ENCODE assay signal across 8 cellular contexts in genomic region chr14:94173885-94174621, GRCh38. TPM values are rescaled to one million over a fixed set of nuclear protein-coding genes. Genes with fewer than 3 reads are reported as not detected.
A peak's percentile ranks its signal among the peaks of the same experiment; 100 is the strongest.
DNase-seq lines count a peak whose midpoint lies in the region; ATAC-seq, FAIRE-seq and TF ChIP-seq lines count a peak whose summit lies in the region.

TSS of gene PPP4R4 (plus strand) at chr14:94174322. CDS start at chr14:94174466, 144 bp downstream.

- H3K9me3 ChIP-seq in kidney (ENCODE audit: control insufficient read depth in 1 of 2, low read length in 2 of 2) = no peaks in the 10 kb centered on the region

- no peak within 1 kb of the TSS for H3K27ac ChIP-seq in kidney (ENCODE audit: low read depth in 2 of 2, low read length in 2 of 2)

- no peaks in the 10 kb centered on the region for H3K36me3 ChIP-seq in kidney (ENCODE audit: control insufficient read depth in 1 of 2, insufficient read depth in 2 of 2, low read length in 2 of 2)

- no peaks in the 10 kb centered on the region for H3K4me1 ChIP-seq in kidney (ENCODE audit: control insufficient read depth in 1 of 2, insufficient read depth in 1 of 2, low read depth in 1 of 2, low read length in 2 of 2)

- H3K4me3 ChIP-seq in kidney (ENCODE audit: low read length in 2 of 2) = peak within 1 kb of the TSS; percentile 39 to 66

- H3K4me3 Mint-ChIP-seq in central memory CD8-positive, alpha-beta T cell = peak within 1 kb of the TSS; percentile 79

- intact Hi-C loops in kidney (cut with DNase I) = no loop called here

- peaks cover 20% of the 10 kb centered on the region for H3K27me3 Mint-ChIP-seq in central memory CD8-positive, alpha-beta T cell

- peak; percentile 27 for DNase-seq in SKM-1 treated with dmso at 0.1 percent for 144 hours (lab: John Stamatoyannopoulos, UW; ENCODE audit: unreplicated experiment)
- DNase-seq in SKM-1 (lab: John Stamatoyannopoulos, UW; ENCODE audit: unreplicated experiment) = no peak
- peak; percentile 95 for DNase-seq in NCI-H345 (lab: John Stamatoyannopoulos, UW)
- peak; percentile 74 to 75 for DNase-seq in central memory CD8-positive, alpha-beta T cell (ENCODE audit: low spot score in 2 of 2)
- DNase-seq in kidney = peak; percentile 94
- peak; percentile 73 to 75 for DNase-seq in stimulated activated CD4-positive, alpha-beta T cell treated with anti-CD3 and anti-CD28 coated beads, Interleukin-15, amount 100 ng/mL, for 1 hour (ENCODE audit: low read depth in 1 of 2, low spot score in 1 of 2)

- FAIRE-seq in kidney (lab: Jason Lieb, UNC) = no peak

- H3K27ac Mint-ChIP-seq in central memory CD8-positive, alpha-beta T cell (ENCODE audit: low read depth) = peak within 1 kb of the TSS; percentile 87

- H3K36me3 Mint-ChIP-seq in central memory CD8-positive, alpha-beta T cell (ENCODE audit: insufficient read depth) = peaks cover 3% of the 10 kb centered on the region

- peaks cover 17% of the 10 kb centered on the region for H3K4me1 Mint-ChIP-seq in central memory CD8-positive, alpha-beta T cell

- no peak for TF ChIP-seq CTCF in kidney (IDR thresholded peaks at IDR 0.05; ENCODE audit: borderline replicate concordance, extremely low read depth, insufficient read depth)

- H3K9ac ChIP-seq in kidney (ENCODE audit: low read length in 2 of 2) = no peak within 1 kb of the TSS

- peak; percentile 84 for ATAC-seq in HG03103 (IDR thresholded peaks at IDR 0.05; ENCODE audit: low read depth, unreplicated experiment)
- peak; percentile 84 to 85 for ATAC-seq in activated CD4-positive, CD25-positive, alpha-beta regulatory T cell treated with anti-CD3 and anti-CD28 coated beads, Interleukin-2, amount 50 U/mL, for 24 hours
- peak; percentile 86 for ATAC-seq in central memory CD8-positive, alpha-beta T cell (replicated peaks; ENCODE audit: extremely low read depth, poor library complexity, severe bottlenecking)

- no peaks in the 10 kb centered on the region for H3K9me3 Mint-ChIP-seq in central memory CD8-positive, alpha-beta T cell

RNA-seq across cellular contexts. Expression of gene PPP4R4, which starts in this region (rescaled TPM):
- total RNA-seq in kidney = 0.47 TPM
- polyA plus RNA-seq in kidney (ENCODE audit: insufficient read depth, low read depth, low replicate concordance) = not detected

Comparison
In these comparisons a context has a peak if more than half of its experiments do, and no peak if none do; other contexts are left out.
1. Peak in DNase-seq and H3K4me3 ChIP-seq in kidney; RNA of the gene not detected or under 1 TPM.